ENCODE assay signal across 23 cellular contexts in the genomic region with DNA sequence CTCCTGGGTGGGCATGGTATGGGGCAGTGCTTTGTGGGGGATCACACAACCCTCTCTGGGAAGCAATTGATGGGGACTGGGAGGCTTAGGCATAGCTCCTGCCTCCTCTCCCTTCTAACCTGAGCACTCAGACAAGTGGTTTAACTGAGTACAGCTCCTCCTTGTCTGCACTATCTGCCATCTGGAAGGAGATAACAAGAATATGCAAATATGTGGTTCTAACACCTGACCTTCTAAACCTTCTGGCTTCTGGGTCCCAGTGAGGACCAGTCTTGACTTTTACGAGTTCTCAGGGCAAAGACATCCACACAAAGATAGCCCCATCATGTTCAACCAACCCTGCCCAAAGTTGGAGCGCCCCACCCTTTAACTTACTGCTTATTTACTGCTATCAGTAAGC.
"Had no signal": no experiment of that assay in that cellular context is flagged by ENCODE, and none has a peak within 500 bp of the region (broad histone marks: within the 10 kb centered on the region; RNA-seq: fewer than 3 reads in every experiment).

No MANE protein-coding gene starts in this region.

- H3K27me3 ChIP-seq: neural progenitor cell, ovary, right atrium auricular region, right lobe of liver, testis, thyroid gland, transverse colon, upper lobe of left lung, vagina had no signal

- H3K27ac ChIP-seq: left ventricle myocardium inferior, neural progenitor cell, ovary, right atrium auricular region, right lobe of liver, stomach, testis, thyroid gland, transverse colon, upper lobe of left lung, vagina had no signal

- H3K36me3 Mint-ChIP-seq: immature natural killer cell; naive thymus-derived CD8-positive, alpha-beta T cell; neural progenitor cell; stimulated activated naive B cell treated with anti-CD40 and anti-IgM and Interleukin-4, amounts not matched to agents 10 μg/mL and 1 μg/mL and 100 μg/mL, for 72 hours had no signal

- H3K4me1 Mint-ChIP-seq: immature natural killer cell; memory B cell; naive thymus-derived CD8-positive, alpha-beta T cell; nephron progenitor cell; neural progenitor cell; stimulated activated naive B cell treated with anti-CD40 and anti-IgM and Interleukin-4, amounts not matched to agents 10 μg/mL and 1 μg/mL and 100 μg/mL, for 72 hours had no signal

- H3K4me3 ChIP-seq: left ventricle myocardium inferior, neural progenitor cell, ovary, right atrium auricular region, right lobe of liver, smooth muscle cell, stomach, testis, thyroid gland, transverse colon, upper lobe of left lung, vagina had no signal

- H3K4me1 ChIP-seq: left ventricle myocardium inferior, neural progenitor cell, right atrium auricular region, right lobe of liver, stomach, thyroid gland, transverse colon, upper lobe of left lung, vagina had no signal

- H3K27me3 Mint-ChIP-seq: stimulated activated naive B cell treated with anti-CD40 and anti-IgM and Interleukin-4, amounts not matched to agents 10 μg/mL and 1 μg/mL and 100 μg/mL, for 72 hours had no signal

- H3K36me3 ChIP-seq: left ventricle myocardium inferior, neural progenitor cell, ovary, right atrium auricular region, right lobe of liver, stomach, thyroid gland, transverse colon, upper lobe of left lung, vagina had no signal

- H2AFZ ChIP-seq: neural progenitor cell had no signal

- H3K27ac Mint-ChIP-seq: immature natural killer cell; memory B cell; naive thymus-derived CD8-positive, alpha-beta T cell; nephron progenitor cell; neural progenitor cell; progenitor cell of endocrine pancreas; stimulated activated naive B cell treated with anti-CD40 and anti-IgM and Interleukin-4, amounts not matched to agents 10 μg/mL and 1 μg/mL and 100 μg/mL, for 72 hours had no signal

- H3K9ac ChIP-seq: neural progenitor cell had no signal

- H3K9me3 ChIP-seq: left ventricle myocardium inferior, ovary, right atrium auricular region, right lobe of liver, stomach, testis, thyroid gland, transverse colon, upper lobe of left lung, vagina had no signal

- ATAC-seq: naive thymus-derived CD8-positive, alpha-beta T cell; right lobe of liver; stimulated activated naive B cell treated with anti-CD40 and anti-IgM and Interleukin-4, amounts not matched to agents 10 μg/mL and 1 μg/mL and 100 μg/mL, for 72 hours; stimulated activated naive CD8-positive, alpha-beta T cell treated with anti-CD3 and anti-CD28 coated beads, Interleukin-15, Interleukin-2, amounts not matched to agents 100 U/mL and 50 U/mL, for 24 hours had no signal

- H3K4me3 Mint-ChIP-seq: immature natural killer cell; memory B cell; naive thymus-derived CD8-positive, alpha-beta T cell; nephron progenitor cell; neural progenitor cell; stimulated activated naive B cell treated with anti-CD40 and anti-IgM and Interleukin-4, amounts not matched to agents 10 μg/mL and 1 μg/mL and 100 μg/mL, for 72 hours had no signal

- H3K9me3 Mint-ChIP-seq: nephron progenitor cell, neural progenitor cell had no signal

- DNase-seq: hypothalamus; immature natural killer cell; kidney; left ventricle myocardium inferior; naive thymus-derived CD8-positive, alpha-beta T cell; nephron progenitor cell; ovary; right lobe of liver; stimulated activated CD4-positive, alpha-beta T cell treated with anti-CD3 and anti-CD28 coated beads, Interleukin-2, amount 100 ng/mL, for 24 hours; stimulated activated CD4-positive, alpha-beta T cell treated with anti-CD3 and anti-CD28 coated beads, Interleukin-4, amount 100 ng/mL, for 1 hour; stimulated activated naive B cell treated with anti-CD40 and anti-IgM and Interleukin-4, amounts not matched to agents 10 μg/mL and 1 μg/mL and 100 μg/mL, for 72 hours; stimulated activated naive CD8-positive, alpha-beta T cell treated with anti-CD3 and anti-CD28 coated beads, Interleukin-15, Interleukin-2, amounts not matched to agents 100 U/mL and 50 U/mL, for 24 hours; stomach; testis; thyroid gland; transverse colon; upper lobe of left lung had no signal

- H3K4me2 ChIP-seq: neural progenitor cell, smooth muscle cell had no signal
